24 cellular contexts compared by ENCODE assay signal in genomic region chr6:34837500-34837899, GRCh38. TPM values are rescaled to one million over a fixed set of nuclear protein-coding genes. Genes with fewer than 3 reads are reported as not detected.
DNase-seq lines count a peak whose midpoint lies in the region; ATAC-seq and TF ChIP-seq lines count a peak whose summit lies in the region.
"Had no signal": no experiment of that assay in that cellular context is flagged by ENCODE, and none has a peak within 500 bp of the region (broad histone marks: within the 10 kb centered on the region; RNA-seq: fewer than 3 reads in every experiment).

No MANE protein-coding gene starts in this region.

- no peak overlapping the region for H3K4me3 Mint-ChIP-seq in activated T-cell treated with anti-CD3 and anti-CD28 coated beads, Interleukin-2, amount 50 U/mL, for 24 hours
- no peak overlapping the region for H3K4me3 Mint-ChIP-seq in activated T-helper 17 cell treated with anti-CD3 and anti-CD28 coated beads, Interleukin-2, amount 50 U/mL, for 72 hours
- H3K4me3 Mint-ChIP-seq: CD14-positive monocyte; CD4-positive, alpha-beta T cell; CD8-positive, alpha-beta memory T cell had no signal

- no peaks in the 10 kb centered on the region for H3K27me3 ChIP-seq in mammary epithelial cell (ENCODE audit: insufficient read depth, low read length)
- no peaks in the 10 kb centered on the region for H3K27me3 ChIP-seq in breast epithelium
- no peaks in the 10 kb centered on the region for H3K27me3 ChIP-seq in testis
- H3K27me3 ChIP-seq: BE2C; BLaER1 treated with 17β-estradiol and CSF1 and Interleukin-3, amounts not matched to agents 10 nM and 100 nM had no signal

- H3K27ac ChIP-seq in mammary epithelial cell (ENCODE audit: insufficient read depth, low read depth, low read length) (no peak overlapping the region), breast epithelium (no peak overlapping the region), testis (no peak overlapping the region)
- H3K27ac ChIP-seq: A549, GM23248 had no signal

- no peak overlapping the region for H3K9ac ChIP-seq in mammary epithelial cell (ENCODE audit: insufficient read depth, low read length)
- H3K9ac ChIP-seq: BLaER1 treated with 17β-estradiol and CSF1 and Interleukin-3, amounts not matched to agents 10 nM and 100 nM; GM23248 had no signal

- peaks cover 2% of the 10 kb centered on the region for H3K4me1 Mint-ChIP-seq in activated T-cell treated with anti-CD3 and anti-CD28 coated beads, Interleukin-2, amount 50 U/mL, for 24 hours (ENCODE audit: low read depth)
- peaks cover 11% of the 10 kb centered on the region for H3K4me1 Mint-ChIP-seq in activated T-helper 17 cell treated with anti-CD3 and anti-CD28 coated beads, Interleukin-2, amount 50 U/mL, for 72 hours

- no peaks in the 10 kb centered on the region for H3K9me3 ChIP-seq in mammary epithelial cell (replicated peaks; ENCODE audit: insufficient read depth, low read length)
- no peaks in the 10 kb centered on the region for H3K9me3 ChIP-seq in breast epithelium
- no peaks in the 10 kb centered on the region for H3K9me3 ChIP-seq in testis
- H3K9me3 ChIP-seq: A549; BE2C; BLaER1 treated with 17β-estradiol and CSF1 and Interleukin-3, amounts not matched to agents 10 nM and 100 nM had no signal

- CTCF ChIA-PET in mammary epithelial cell (lab: Charles Lee; ENCODE audit: low non-redundant PET) = no interaction called here

- H3K4me2 ChIP-seq in mammary epithelial cell (ENCODE audit: insufficient read depth, low read depth, low read length) = no peak overlapping the region
- H3K4me2 ChIP-seq: A549 had no signal

- peak; percentile 44 for ATAC-seq in activated T-helper 17 cell treated with anti-CD3 and anti-CD28 coated beads, Interleukin-2, amount 50 U/mL, for 72 hours (replicated peaks)
- no peak for ATAC-seq in Right ventricle myocardium superior (ENCODE audit: poor library complexity)
- ATAC-seq: A549, GM12878 had no signal

- H3K4me1 ChIP-seq in mammary epithelial cell (ENCODE audit: insufficient read depth, low read length) = peaks cover 11% of the 10 kb centered on the region
- no peaks in the 10 kb centered on the region for H3K4me1 ChIP-seq in breast epithelium
- no peaks in the 10 kb centered on the region for H3K4me1 ChIP-seq in testis
- H3K4me1 ChIP-seq: BE2C had no signal

- H4K20me1 ChIP-seq in mammary epithelial cell (ENCODE audit: insufficient read depth, low read length) = no peaks in the 10 kb centered on the region
- H4K20me1 ChIP-seq: BLaER1 treated with 17β-estradiol and CSF1 and Interleukin-3, amounts not matched to agents 10 nM and 100 nM had no signal

- H3K27me3 Mint-ChIP-seq in activated T-cell treated with anti-CD3 and anti-CD28 coated beads, Interleukin-2, amount 50 U/mL, for 24 hours = no peaks in the 10 kb centered on the region
- no peaks in the 10 kb centered on the region for H3K27me3 Mint-ChIP-seq in activated T-helper 17 cell treated with anti-CD3 and anti-CD28 coated beads, Interleukin-2, amount 50 U/mL, for 72 hours
- H3K27me3 Mint-ChIP-seq: CD4-positive, alpha-beta T cell; CD8-positive, alpha-beta memory T cell had no signal

- no peaks in the 10 kb centered on the region for H3K79me2 ChIP-seq in mammary epithelial cell (ENCODE audit: insufficient read depth, low read length)

- H2AFZ ChIP-seq in mammary epithelial cell (ENCODE audit: low read depth, low read length) = no peak overlapping the region
- H2AFZ ChIP-seq: GM23248 had no signal

- in situ Hi-C loops in mammary epithelial cell (cut with MboI; ENCODE audit: low sequenced_read_pairs in 2 of 2) = no loop called here

- no peaks in the 10 kb centered on the region for H3K9me3 Mint-ChIP-seq in activated T-cell treated with anti-CD3 and anti-CD28 coated beads, Interleukin-2, amount 50 U/mL, for 24 hours
- no peaks in the 10 kb centered on the region for H3K9me3 Mint-ChIP-seq in activated T-helper 17 cell treated with anti-CD3 and anti-CD28 coated beads, Interleukin-2, amount 50 U/mL, for 72 hours
- H3K9me3 Mint-ChIP-seq: CD4-positive, alpha-beta T cell; CD8-positive, alpha-beta memory T cell had no signal

- no peak for DNase-seq in activated T-cell treated with anti-CD3 and anti-CD28 coated beads, Interleukin-2, amount 50 U/mL, for 24 hours
- DNase-seq in activated T-cell treated with anti-CD3 and anti-CD28 coated beads, Interleukin-2, amount 50 U/mL, for 48 hours = no peak
- DNase-seq in mammary epithelial cell = no peak
- DNase-seq in breast epithelium (ENCODE audit: low spot score in 2 of 2) = no peak
- no peak for DNase-seq in testis
- DNase-seq in Right ventricle myocardium superior = no peak
- DNase-seq: 8988T; ACHN; AML-193; BE2C; CD4-positive, alpha-beta T cell; CD8-positive, alpha-beta memory T cell; DMS 273 treated with DMSO at 0.1 percent for 48 hours; DMS79; EL; GDM1; GM23248; H7; HCEC 1CT had no signal

- TSS peak; percentile 13 for BruUV-seq in mammary epithelial cell (replicated peaks; lab: Mats Ljungman, UMichigan)

- dilution Hi-C loops in mammary epithelial cell (cut with HindIII; ENCODE audit: low sequenced_read_pairs) = loop anchor here (5.0 kb wide), 1 partner anchor 385 kb away; no protein-coding TSS in a partner anchor

- H3K4me3 ChIP-seq in mammary epithelial cell (replicated peaks in 1 of 3; ENCODE audit: insufficient read depth in 1 of 3, low read depth in 2 of 3, low read length in 3 of 3) (no peak overlapping the region), breast epithelium (no peak overlapping the region), testis (no peak overlapping the region)
- H3K4me3 ChIP-seq: A549; BLaER1 treated with 17β-estradiol and CSF1 and Interleukin-3, amounts not matched to agents 10 nM and 100 nM; GM12878; GM23248 had no signal

- peaks cover 66% of the 10 kb centered on the region for H3K36me3 Mint-ChIP-seq in activated T-cell treated with anti-CD3 and anti-CD28 coated beads, Interleukin-2, amount 50 U/mL, for 24 hours (ENCODE audit: low read depth)
- peaks cover 62% of the 10 kb centered on the region for H3K36me3 Mint-ChIP-seq in activated T-helper 17 cell treated with anti-CD3 and anti-CD28 coated beads, Interleukin-2, amount 50 U/mL, for 72 hours (ENCODE audit: low read depth)

- TF ChIP-seq CTCF in mammary epithelial cell (conservative IDR thresholded peaks at IDR 0.05 in 1 of 2, IDR thresholded peaks at IDR 0.05 in 1 of 2; ENCODE audit: extremely low read depth in 1 of 2, insufficient read depth in 1 of 2, low read depth in 1 of 2, low read length in 2 of 2) = no peak
- TF ChIP-seq CTCF in breast epithelium (IDR thresholded peaks at IDR 0.05) = no peak
- no peak for TF ChIP-seq CTCF in testis (IDR thresholded peaks at IDR 0.05)

- peak overlapping the region; percentile 55 for H3K27ac Mint-ChIP-seq in activated T-cell treated with anti-CD3 and anti-CD28 coated beads, Interleukin-2, amount 50 U/mL, for 24 hours
- H3K27ac Mint-ChIP-seq in activated T-helper 17 cell treated with anti-CD3 and anti-CD28 coated beads, Interleukin-2, amount 50 U/mL, for 72 hours = peak overlapping the region; percentile 66
- H3K27ac Mint-ChIP-seq: CD4-positive, alpha-beta T cell had no signal

- TF ChIP-seq POLR2A in breast epithelium (IDR thresholded peaks at IDR 0.05) (no peak), testis (IDR thresholded peaks at IDR 0.05) (no peak)

- H3K36me3 ChIP-seq in mammary epithelial cell (ENCODE audit: insufficient read depth, low read length) (peaks cover 3% of the 10 kb centered on the region), breast epithelium (no peaks in the 10 kb centered on the region), testis (ENCODE audit: low read depth, missing control alignments) (no peaks in the 10 kb centered on the region)

- intact Hi-C loops in mammary epithelial cell (cut with micrococcal nuclease) = no loop called here
- intact Hi-C loops in breast epithelium (cut with DNase I; ENCODE audit: low total_unique reads) = no loop called here
- intact Hi-C loops in testis (cut with DNase I; ENCODE audit: low total_unique reads) = no loop called here
- intact Hi-C loops in Right ventricle myocardium superior (cut with DNase I) = no loop called here

RNA-seq across cellular contexts. Expression of gene BLTP3A, which starts 45.6 kb away (rescaled TPM):
- 10 to 100 TPM in 1 of 2 donors, 1 to 10 TPM in 1; 9.6 to 19.2 TPM for total RNA-seq in mammary epithelial cell
- polyA plus RNA-seq in mammary epithelial cell = 4.9 TPM
- 15.8 TPM for polyA minus RNA-seq in mammary epithelial cell
- total RNA-seq in breast epithelium = 10 to 100 TPM; 10.5 to 13.5 (median 12.2) TPM
- 10 to 100 TPM in 1 of 2 donors, 1 to 10 TPM in 1; 8.7 to 11.5 TPM for total RNA-seq in activated T-helper 17 cell treated with anti-CD3 and anti-CD28 coated beads, Interleukin-2, amount 50 U/mL, for 72 hours
- total RNA-seq in testis = 10 to 100 TPM; 37.0 to 44.1 TPM
- 34.6 TPM for polyA plus RNA-seq in testis (ENCODE audit: insufficient read depth, low read depth, low replicate concordance)
- 17.2 TPM for total RNA-seq in Right ventricle myocardium superior

RNA-seq across cellular contexts. Expression of gene TAF11, which starts 50.3 kb away (rescaled TPM):
- total RNA-seq in mammary epithelial cell (10 to 100 TPM; 11.0 to 16.4 TPM), breast epithelium (10 to 100 TPM; 17.4 to 24.2 (median 19.3) TPM), testis (10 to 100 TPM; 65.9 to 69.7 TPM), Right ventricle myocardium superior (13.7 TPM)
- polyA plus RNA-seq in mammary epithelial cell (16.4 TPM), testis (ENCODE audit: insufficient read depth, low read depth, low replicate concordance) (52.2 TPM)
- 11.2 TPM for polyA minus RNA-seq in mammary epithelial cell
- total RNA-seq in activated T-helper 17 cell treated with anti-CD3 and anti-CD28 coated beads, Interleukin-2, amount 50 U/mL, for 72 hours = 10 to 100 TPM; 28.7 to 30.0 TPM

RNA-seq across cellular contexts. Expression of gene ANKS1A, which starts 51.6 kb away (rescaled TPM):
- total RNA-seq in mammary epithelial cell (10 to 100 TPM; 15.7 to 19.7 TPM), breast epithelium (10 to 100 TPM; 18.2 to 26.5 (median 23.4) TPM), testis (10 to 100 TPM; 95.9 to 96.9 TPM), Right ventricle myocardium superior (25.0 TPM)
- polyA plus RNA-seq in mammary epithelial cell (7.2 TPM), testis (ENCODE audit: insufficient read depth, low read depth, low replicate concordance) (44.2 TPM)
- polyA minus RNA-seq in mammary epithelial cell = 41.9 TPM
- 1 to 10 TPM; 7.7 to 8.8 TPM for total RNA-seq in activated T-helper 17 cell treated with anti-CD3 and anti-CD28 coated beads, Interleukin-2, amount 50 U/mL, for 72 hours
